Comparison of ENCODE assay signal across 1 cellular context in the genomic region with DNA sequence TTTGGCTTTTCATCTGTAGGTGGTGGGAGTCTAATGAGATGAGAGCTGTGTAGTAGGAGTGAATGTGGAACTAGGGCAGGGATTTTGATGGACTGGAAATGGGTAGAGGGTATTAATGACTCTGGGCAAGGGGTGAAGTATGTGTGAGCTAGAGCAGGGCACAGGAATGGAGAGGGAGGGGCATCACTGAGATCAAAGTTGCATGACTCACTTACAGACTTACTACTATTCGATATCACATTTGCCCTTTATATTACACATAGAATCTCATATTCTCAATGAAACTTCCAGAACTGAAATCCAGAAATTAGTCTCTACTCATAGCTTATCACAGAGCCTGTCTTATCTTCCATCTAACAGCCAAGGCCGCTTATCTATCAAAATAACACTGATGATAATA.
TF ChIP-seq lines count a peak whose summit lies in the region.

No MANE protein-coding gene starts in this region.

TF ChIP-seq in GM23338, 12 proteins besides CTCF, POLR2A, EP300 and RAD21 (continued from another document):
- TF ChIP-seq ETS1 (IDR thresholded peaks at IDR 0.05) (no peak), NANOG (IDR thresholded peaks at IDR 0.05; ENCODE audit: borderline replicate concordance) (no peak), JUNB (IDR thresholded peaks at IDR 0.05; ENCODE audit: unreplicated experiment) (no peak), EZH2phosphoT487 (IDR thresholded peaks at IDR 0.05; ENCODE audit: unreplicated experiment) (no peak), CREB1 (CRISPR knock-in tag; IDR thresholded peaks at IDR 0.05; ENCODE audit: low read depth) (no peak)
